Comparison of ENCODE assay signal across 11 cellular contexts in the genomic region with DNA sequence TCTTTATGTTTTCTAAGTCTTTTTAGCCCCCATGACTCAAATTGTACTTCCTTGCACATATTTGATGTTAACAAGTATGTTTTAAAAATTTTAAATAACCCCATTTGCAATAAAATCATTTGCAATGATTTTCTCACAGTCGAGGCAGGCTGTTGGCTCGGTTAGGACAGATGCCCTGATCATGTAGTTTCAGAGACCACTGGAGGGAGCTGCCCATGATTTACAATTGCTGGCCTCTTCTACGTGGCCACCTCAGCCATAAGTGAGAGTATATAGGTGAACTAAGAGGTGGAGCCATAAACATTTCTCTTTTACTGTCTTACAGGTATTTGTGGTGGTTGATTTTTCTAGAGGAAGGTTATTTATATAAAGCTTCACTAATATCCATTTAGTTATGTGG. TPM values are rescaled to one million over a fixed set of nuclear protein-coding genes. Genes with fewer than 3 reads are reported as not detected.
A peak's percentile ranks its signal among the peaks of the same experiment; 100 is the strongest.
DNase-seq lines count a peak whose midpoint lies in the region; ATAC-seq, FAIRE-seq and TF ChIP-seq lines count a peak whose summit lies in the region.
"Had no signal": no experiment of that assay in that cellular context is flagged by ENCODE, and none has a peak within 500 bp of the region (broad histone marks: within the 10 kb centered on the region; RNA-seq: fewer than 3 reads in every experiment).

No MANE protein-coding gene starts in this region.

- H3K9me3 ChIP-seq in Karpas-422 (ENCODE audit: low read length) (peaks cover 7% of the 10 kb centered on the region; the same call in 1 of the 2 replicates), tibial nerve (peaks cover 0 to 16% (median 0%) of the 10 kb centered on the region in 4 donors)
- peaks cover 0 to 4% (median 3%) of the 10 kb centered on the region in 3 experiments for H3K9me3 ChIP-seq in naive thymus-derived CD4-positive, alpha-beta T cell (ENCODE audit: control insufficient read depth in 2 of 3, low read length in 3 of 3)

- no peak for TF ChIP-seq EP300 in tibial nerve (IDR thresholded peaks at IDR 0.05)

- H3K4me3 ChIP-seq in Karpas-422 (ENCODE audit: low read length) (peak overlapping the region; percentile 76), tibial nerve (peak overlapping the region in 1 of 4 donors; percentile 60)
- no peak overlapping the region for H3K4me3 ChIP-seq in naive thymus-derived CD4-positive, alpha-beta T cell (ENCODE audit: low read length)

- no peaks in the 10 kb centered on the region for H3K9me3 Mint-ChIP-seq in MCF 10A (ENCODE audit: unreplicated experiment)
- H3K9me3 Mint-ChIP-seq in naive thymus-derived CD4-positive, alpha-beta T cell = peaks cover 0 to 11% (median 4%) of the 10 kb centered on the region in 11 donors

- peaks cover 17% of the 10 kb centered on the region for H3K36me3 Mint-ChIP-seq in MCF 10A (ENCODE audit: insufficient read depth, unreplicated experiment)
- H3K36me3 Mint-ChIP-seq in naive thymus-derived CD4-positive, alpha-beta T cell = peaks cover 0 to 25% (median 19%) of the 10 kb centered on the region in 5 donors

- H3K27ac Mint-ChIP-seq in MCF 10A (ENCODE audit: low read depth, unreplicated experiment) = no peak overlapping the region
- H3K27ac Mint-ChIP-seq in naive thymus-derived CD4-positive, alpha-beta T cell = peak overlapping the region in 2 of 9 donors; percentile 12 to 73

- H2AFZ ChIP-seq in Karpas-422 (ENCODE audit: low read length) = no peak overlapping the region

- H3K79me2 ChIP-seq in Karpas-422 (ENCODE audit: low read length) = peaks cover 64% of the 10 kb centered on the region

- FAIRE-seq in H54 (lab: Jason Lieb, UNC) = no peak

- no peak for DNase-seq in AG09319 (ENCODE audit: extremely low read depth, low read depth)
- DNase-seq in Karpas-422 = no peak
- no peak for DNase-seq in MCF 10A (ENCODE audit: unreplicated experiment)
- DNase-seq in naive thymus-derived CD4-positive, alpha-beta T cell = no peak
- DNase-seq in tibial nerve (ENCODE audit: low spot score in 2 of 2) = no peak
- no peak for DNase-seq in H54 (ENCODE audit: insufficient read length, low spot score)
- no peak for DNase-seq in left colon
- no peak for DNase-seq in cerebellar nuclear complex (lab: John Stamatoyannopoulos, UW)
- DNase-seq: activated CD8-positive, alpha-beta memory T cell treated with anti-CD3 and anti-CD28 coated beads, Interleukin-2, amount 10 ng/mL, durations not matched to agents 7 days and 5 days; DMS153; kidney glomerular epithelial cell had no signal

- POLR2A ChIA-PET in MCF 10A (lab: Yijun Ruan, JAX) = interaction anchor here (1.1 kb wide), 1 partner anchor 278 kb away, joined by 3 read pairs; no protein-coding TSS in a partner anchor
- POLR2A ChIA-PET in naive thymus-derived CD4-positive, alpha-beta T cell (lab: Charles Lee) = interaction anchor here (0.7 to 1.0 kb wide), 2 partner anchors 408 to 733 kb away, joined by 3 to 4 read pairs; a partner anchor contains a TSS

- no peak for ATAC-seq in naive thymus-derived CD4-positive, alpha-beta T cell
- no peak for ATAC-seq in left colon
- ATAC-seq: activated CD8-positive, alpha-beta memory T cell treated with anti-CD3 and anti-CD28 coated beads, Interleukin-2, amount 10 ng/mL, durations not matched to agents 7 days and 5 days had no signal

- TF ChIP-seq POLR2A in tibial nerve (IDR thresholded peaks at IDR 0.05) (no peak), H54 (IDR thresholded peaks at IDR 0.05; ENCODE audit: low read depth, low read length) (no peak)

- no peaks in the 10 kb centered on the region for H4K20me1 ChIP-seq in Karpas-422 (ENCODE audit: insufficient read depth, low read depth, low read length)

- H3K4me1 ChIP-seq in Karpas-422 (ENCODE audit: low read length) (peaks cover 20% of the 10 kb centered on the region), tibial nerve (peaks cover 0 to 45% (median 13%) of the 10 kb centered on the region in 4 donors)
- peaks cover 17% of the 10 kb centered on the region in 2 donors for H3K4me1 ChIP-seq in naive thymus-derived CD4-positive, alpha-beta T cell (ENCODE audit: control insufficient read depth in 2 of 2, insufficient read depth in 2 of 2, low read length in 2 of 2)

- H3K9ac ChIP-seq in Karpas-422 (ENCODE audit: low read length) = no peak overlapping the region; the same call in 1 of the 2 replicates

- H3K36me3 ChIP-seq in Karpas-422 (ENCODE audit: insufficient read depth, low read length) (peaks cover 48% of the 10 kb centered on the region), tibial nerve (peaks cover 0 to 29% (median 0%) of the 10 kb centered on the region in 3 donors)
- H3K36me3 ChIP-seq in naive thymus-derived CD4-positive, alpha-beta T cell (ENCODE audit: control insufficient read depth in 2 of 3, insufficient read depth in 3 of 3, low read length in 3 of 3) = peaks cover 0 to 5% (median 4%) of the 10 kb centered on the region in 3 experiments

- CTCF ChIA-PET in MCF 10A (lab: Yijun Ruan, JAX) = interaction anchor here (0.8 to 1.3 kb wide), 3 partner anchors 207 to 429 kb away, joined by 3 to 7 read pairs (median 3); no protein-coding TSS in a partner anchor
- CTCF ChIA-PET in naive thymus-derived CD4-positive, alpha-beta T cell (lab: Charles Lee) = no interaction called here

- H3K27ac ChIP-seq in Karpas-422 (ENCODE audit: low read length) (no peak overlapping the region), tibial nerve (peak overlapping the region in 2 of 4 donors; percentile 91 to 95)
- H3K27ac ChIP-seq in naive thymus-derived CD4-positive, alpha-beta T cell (ENCODE audit: low read depth, low read length) = no peak overlapping the region

- H3K4me2 ChIP-seq in Karpas-422 (ENCODE audit: low read depth, low read length, poor library complexity, severe bottlenecking) = peak overlapping the region; percentile 80

- H3K4me3 Mint-ChIP-seq in MCF 10A (ENCODE audit: unreplicated experiment) = peak overlapping the region; percentile 92
- peak overlapping the region in 7 of 10 donors; percentile 7 to 99 (median 85) for H3K4me3 Mint-ChIP-seq in naive thymus-derived CD4-positive, alpha-beta T cell

- intact Hi-C loops in MCF 10A (cut with micrococcal nuclease) (loop anchor here (5.0 to 10.0 kb wide), 5 partner anchors 128 to 512 kb away; a partner anchor contains a TSS), left colon (cut with DNase I, micrococcal nuclease) (loop anchor here in 1 of 2 donors (10.0 kb wide), 1 partner anchor 198 kb away; a partner anchor contains a TSS)
- intact Hi-C loops in naive thymus-derived CD4-positive, alpha-beta T cell (cut with micrococcal nuclease) = loop anchor here (5.0 to 10.0 kb wide), 7 partner anchors 450 to 1445 kb away; a partner anchor contains a TSS

- no peaks in the 10 kb centered on the region for H3K27me3 Mint-ChIP-seq in MCF 10A (ENCODE audit: insufficient read depth, unreplicated experiment)
- no peaks in the 10 kb centered on the region for H3K27me3 Mint-ChIP-seq in naive thymus-derived CD4-positive, alpha-beta T cell
- H3K27me3 Mint-ChIP-seq: activated CD8-positive, alpha-beta memory T cell treated with anti-CD3 and anti-CD28 coated beads, Interleukin-2, amount 10 ng/mL, durations not matched to agents 7 days and 5 days had no signal

- H3K27me3 ChIP-seq in Karpas-422 (ENCODE audit: low read length) = no peaks in the 10 kb centered on the region
- H3K27me3 ChIP-seq in naive thymus-derived CD4-positive, alpha-beta T cell (ENCODE audit: control insufficient read depth in 2 of 2, insufficient read depth in 2 of 2, low read length in 2 of 2) = no peaks in the 10 kb centered on the region
- no peaks in the 10 kb centered on the region for H3K27me3 ChIP-seq in tibial nerve

- peak; percentile 29 for TF ChIP-seq CTCF in AG09319 (IDR thresholded peaks at IDR 0.05; ENCODE audit: low read depth, low read length)
- no peak for TF ChIP-seq CTCF in MCF 10A (IDR thresholded peaks at IDR 0.05; ENCODE audit: unreplicated experiment)
- TF ChIP-seq CTCF in tibial nerve (IDR thresholded peaks at IDR 0.05) = no peak

- H3K4me1 Mint-ChIP-seq in MCF 10A (ENCODE audit: insufficient read depth, unreplicated experiment) = peaks cover 24% of the 10 kb centered on the region
- peaks cover 19 to 63% (median 48%) of the 10 kb centered on the region in 7 donors for H3K4me1 Mint-ChIP-seq in naive thymus-derived CD4-positive, alpha-beta T cell

- no peaks in the 10 kb centered on the region for H3K9me2 ChIP-seq in Karpas-422 (replicated peaks; ENCODE audit: insufficient read depth, low read length)

- BruUV-seq in MCF 10A (replicated peaks; lab: Mats Ljungman, UMichigan) = no TSS peak

- 50 to 52% methylated on average over 3 of the region's 3 CpGs for WGBS in tibial nerve, 2 donors

RNA-seq across cellular contexts. Expression of a gene that starts 1.7 kb away (rescaled TPM):
- total RNA-seq in Karpas-422 (2014; rRNA removed; shearing (Covaris generic); ENCODE audit: low replicate concordance) = 20.6 and 29.8 TPM in 2 replicates
- total RNA-seq in MCF 10A (2022) (29.6 and 31.0 TPM in 2 replicates), tibial nerve (10 to 100 TPM; 16.1 to 42.9 (median 18.3) TPM), left colon (10 to 100 TPM; 17.1 to 17.8 TPM)
- 10 to 100 TPM; 14.3 to 31.0 (median 20.1) TPM for total RNA-seq in naive thymus-derived CD4-positive, alpha-beta T cell
- polyA plus RNA-seq in naive thymus-derived CD4-positive, alpha-beta T cell = 10 to 100 TPM; 21.6 to 25.0 TPM

RNA-seq across cellular contexts. Expression of a gene that starts 1.9 kb away (rescaled TPM):
- 4.4 and 7.9 TPM in 2 replicates for total RNA-seq in Karpas-422 (2014; rRNA removed; shearing (Covaris generic); ENCODE audit: low replicate concordance)
- total RNA-seq in MCF 10A (2022) = 5.8 and 6.4 TPM in 2 replicates
- 10 to 100 TPM in 2 of 5 experiments, 1 to 10 TPM in 3; 3.7 to 16.5 (median 8.2) TPM for total RNA-seq in naive thymus-derived CD4-positive, alpha-beta T cell
- 10 to 100 TPM; 14.8 to 25.1 TPM for polyA plus RNA-seq in naive thymus-derived CD4-positive, alpha-beta T cell
- total RNA-seq in tibial nerve = 10 to 100 TPM in 1 of 4 donors, 1 to 10 TPM in 3; 2.1 to 14.2 (median 7.7) TPM
- total RNA-seq in left colon = 1 to 10 TPM; 1.2 to 3.3 TPM
